Comparison of ENCODE assay signal across 2 cellular contexts in genomic region chr2:85881781-85882180, GRCh38.
TF ChIP-seq lines count a peak whose summit lies in the region.

No MANE protein-coding gene starts in this region.

TF ChIP-seq in A549, 52 proteins besides CTCF, POLR2A, EP300 and RAD21:
- TF ChIP-seq ZFP36 (IDR thresholded peaks at IDR 0.05; ENCODE audit: borderline replicate concordance, partially characterized antibody) = peak; percentile 93

TF ChIP-seq in GM12878, 131 proteins besides CTCF, POLR2A, EP300 and RAD21:
- TF ChIP-seq NBN (IDR thresholded peaks at IDR 0.05) = 0 out of 2 replicates have a peak, but pooled peaks have one; percentile 9
